Comparison of ENCODE assay signal across 12 cellular contexts in the genomic region with DNA sequence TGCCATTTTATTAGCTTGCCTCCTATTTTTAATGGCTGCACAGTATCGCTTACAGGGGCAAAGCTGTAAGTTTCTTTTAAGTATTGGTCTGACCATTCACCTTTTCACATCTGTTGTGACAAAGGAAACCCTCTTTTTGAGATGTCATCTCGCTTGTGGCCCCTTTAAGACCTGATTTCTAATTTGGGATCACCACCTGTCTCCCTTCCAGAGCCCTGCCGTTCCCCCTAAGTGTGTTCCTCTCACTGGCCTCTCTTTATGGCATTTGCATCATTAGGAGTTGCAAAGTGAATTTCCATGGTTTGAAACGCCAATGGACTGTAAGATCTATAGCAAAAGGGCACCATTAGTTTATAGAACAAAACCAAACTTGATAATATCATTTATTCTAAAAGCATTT. TPM values are rescaled to one million over a fixed set of nuclear protein-coding genes. Genes with fewer than 3 reads are reported as not detected.
DNase-seq lines count a peak whose midpoint lies in the region; ATAC-seq and TF ChIP-seq lines count a peak whose summit lies in the region.
"Had no signal": no experiment of that assay in that cellular context is flagged by ENCODE, and none has a peak within 500 bp of the region (broad histone marks: within the 10 kb centered on the region; RNA-seq: fewer than 3 reads in every experiment).

No MANE protein-coding gene starts in this region.

- no peak for ATAC-seq in stimulated activated naive CD8-positive, alpha-beta T cell treated with anti-CD3 and anti-CD28 coated beads, Interleukin-15, Interleukin-2, amounts not matched to agents 100 U/mL and 50 U/mL, for 24 hours
- no peak for ATAC-seq in naive B cell (ENCODE audit: low read depth in 2 of 2)
- no peak for ATAC-seq in HG02588 (IDR thresholded peaks at IDR 0.05; ENCODE audit: unreplicated experiment)
- no peak for ATAC-seq in GM18907 (IDR thresholded peaks at IDR 0.05; ENCODE audit: unreplicated experiment)

- H3K4me1 Mint-ChIP-seq in stimulated activated naive CD8-positive, alpha-beta T cell treated with anti-CD3 and anti-CD28 coated beads, Interleukin-15, Interleukin-2, amounts not matched to agents 100 ng/mL and 50 ng/mL, for 24 hours (ENCODE audit: low read depth): peaks cover 20% of the 10 kb centered on the region
- peaks cover 24% of the 10 kb centered on the region for H3K4me1 Mint-ChIP-seq in chondrocyte (ENCODE audit: low read depth)
- peaks cover 17 to 21% (median 18%) of the 10 kb centered on the region in 3 donors for H3K4me1 Mint-ChIP-seq in naive B cell

- H3K36me3 Mint-ChIP-seq in stimulated activated naive CD8-positive, alpha-beta T cell treated with anti-CD3 and anti-CD28 coated beads, Interleukin-15, Interleukin-2, amounts not matched to agents 100 ng/mL and 50 ng/mL, for 24 hours (ENCODE audit: low read depth): no peaks in the 10 kb centered on the region
- H3K36me3 Mint-ChIP-seq in chondrocyte (ENCODE audit: low read depth) (peaks cover 6% of the 10 kb centered on the region), naive B cell (peaks cover 0 to 15% of the 10 kb centered on the region in 2 donors)

- H3K27me3 Mint-ChIP-seq in stimulated activated naive CD8-positive, alpha-beta T cell treated with anti-CD3 and anti-CD28 coated beads, Interleukin-15, Interleukin-2, amounts not matched to agents 100 ng/mL and 50 ng/mL, for 24 hours: peaks cover 63% of the 10 kb centered on the region
- peaks cover 27% of the 10 kb centered on the region for H3K27me3 Mint-ChIP-seq in chondrocyte (ENCODE audit: low read depth)
- H3K27me3 Mint-ChIP-seq in naive B cell: peaks cover 34 to 59% (median 50%) of the 10 kb centered on the region in 3 donors

- no peak overlapping the region for H3K27ac Mint-ChIP-seq in stimulated activated naive CD8-positive, alpha-beta T cell treated with anti-CD3 and anti-CD28 coated beads, Interleukin-15, Interleukin-2, amounts not matched to agents 100 ng/mL and 50 ng/mL, for 24 hours
- H3K27ac Mint-ChIP-seq in chondrocyte (ENCODE audit: unreplicated experiment) (no peak overlapping the region), naive B cell (no peak overlapping the region)
- H3K27ac Mint-ChIP-seq: activated CD4-positive, alpha-beta T cell treated with anti-CD3 and anti-CD28 coated beads, Interleukin-2, amount 10 ng/mL, durations not matched to agents 24 days and 14 days; CD14-positive monocyte had no signal

- H3K9me3 Mint-ChIP-seq in stimulated activated naive CD8-positive, alpha-beta T cell treated with anti-CD3 and anti-CD28 coated beads, Interleukin-15, Interleukin-2, amounts not matched to agents 100 ng/mL and 50 ng/mL, for 24 hours: no peaks in the 10 kb centered on the region
- H3K9me3 Mint-ChIP-seq in chondrocyte (ENCODE audit: low read depth) (peaks cover 15% of the 10 kb centered on the region), naive B cell (peaks cover 0 to 11% (median 5%) of the 10 kb centered on the region in 7 donors)
- H3K9me3 Mint-ChIP-seq: activated CD4-positive, alpha-beta T cell treated with anti-CD3 and anti-CD28 coated beads, Interleukin-2, amount 10 ng/mL, durations not matched to agents 24 days and 14 days had no signal

- H3K4me3 Mint-ChIP-seq in stimulated activated naive CD8-positive, alpha-beta T cell treated with anti-CD3 and anti-CD28 coated beads, Interleukin-15, Interleukin-2, amounts not matched to agents 100 ng/mL and 50 ng/mL, for 24 hours: peak overlapping the region; percentile 75
- H3K4me3 Mint-ChIP-seq in chondrocyte (ENCODE audit: unreplicated experiment): peak overlapping the region; percentile 85
- peak overlapping the region; percentile 2 to 83 (median 58) for H3K4me3 Mint-ChIP-seq in naive B cell

- DNase-seq in stimulated activated naive CD8-positive, alpha-beta T cell treated with anti-CD3 and anti-CD28 coated beads, Interleukin-15, Interleukin-2, amounts not matched to agents 100 U/mL and 50 U/mL, for 24 hours: no peak
- DNase-seq in chondrocyte (ENCODE audit: low spot score): no peak
- no peak for DNase-seq in naive B cell
- DNase-seq in NCI-H446 treated with DMSO at 0.1 percent for 48 hours (lab: John Stamatoyannopoulos, UW): no peak
- DNase-seq in pons (ENCODE audit: low spot score): no peak
- DNase-seq: activated CD4-positive, alpha-beta T cell treated with anti-CD3 and anti-CD28 coated beads, Interleukin-2, amount 10 ng/mL, durations not matched to agents 24 days and 14 days; NCI-H1436 had no signal

- no peak for TF ChIP-seq CTCF in chondrocyte (IDR thresholded peaks at IDR 0.05)

RNA-seq across cellular contexts. Expression of a gene that starts 1.4 kb away (rescaled TPM):
- 20.1 to 30.0 TPM (median 28.9 TPM) in 3 replicates for total RNA-seq in chondrocyte
- polyA plus RNA-seq in naive B cell (ENCODE audit: low read depth in 6 of 6): under 1 TPM in 2 of 6 donors, not detected in 4; 0.41 to 0.48 TPM

RNA-seq across cellular contexts. Expression of a gene that starts 5.3 kb away (rescaled TPM):
- 0.25 to 0.75 TPM (median 0.41 TPM) in 3 replicates for total RNA-seq in chondrocyte
- polyA plus RNA-seq in naive B cell (ENCODE audit: low read depth in 6 of 6): not detected
- total RNA-seq: activated CD4-positive, alpha-beta T cell treated with anti-CD3 and anti-CD28 coated beads, Interleukin-2, amount 10 ng/mL, durations not matched to agents 24 days and 14 days; glomerular endothelial cell had no signal
- polyA plus RNA-seq: CD14-positive monocyte had no signal
